ENCODE assay signal across 8 cellular contexts in the genomic region with DNA sequence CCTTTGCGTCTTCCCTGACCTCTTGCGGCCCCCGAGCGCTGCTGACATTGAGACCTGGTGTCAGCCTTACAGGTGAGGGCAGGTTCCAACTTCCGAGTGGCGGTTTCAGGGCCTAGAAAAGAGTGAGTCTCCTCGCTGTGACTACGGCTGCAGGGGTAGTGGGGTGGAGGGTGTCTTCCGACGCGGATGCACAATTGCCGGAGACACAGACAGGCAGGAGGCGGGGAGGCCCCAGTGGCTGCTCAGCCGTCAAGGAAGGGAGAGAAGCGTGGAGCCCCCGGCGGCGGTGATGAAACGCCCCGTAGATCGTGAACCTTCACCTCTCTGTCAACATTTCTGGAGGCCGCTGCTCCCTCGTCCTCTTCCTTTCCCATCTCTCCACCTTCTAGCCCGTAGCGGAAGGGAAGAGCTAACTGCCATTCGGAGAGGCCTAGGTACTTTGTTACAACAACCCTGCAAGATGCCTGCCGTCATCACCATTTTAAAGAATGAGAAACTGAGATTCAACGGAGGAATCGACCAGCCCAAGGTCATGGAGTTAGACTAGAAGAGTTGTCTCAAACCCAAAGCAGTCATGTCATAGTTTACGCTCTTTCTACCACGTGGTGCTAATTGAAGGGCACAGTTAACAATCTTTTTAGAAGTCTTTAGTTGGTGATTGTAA. TPM values are rescaled to one million over a fixed set of nuclear protein-coding genes. Genes with fewer than 3 reads are reported as not detected.
A peak's percentile ranks its signal among the peaks of the same experiment; 100 is the strongest.
DNase-seq lines count a peak whose midpoint lies in the region; ATAC-seq and TF ChIP-seq lines count a peak whose summit lies in the region.

No MANE protein-coding gene starts in this region.

- peak overlapping the region; percentile 100 for H3K4me2 ChIP-seq in HCT116 (ENCODE audit: low read length)

- H3K4me3 ChIP-seq in HCT116 (replicated peaks in 1 of 2; ENCODE audit: low read depth in 1 of 2, low read length in 2 of 2): peak overlapping the region; percentile 95 to 97

- no peaks in the 10 kb centered on the region for H3K9me3 Mint-ChIP-seq in dendritic cell treated with granulocyte-macrophage colony-stimulating factor and Interleukin-4, amounts not matched to agents 40 ng/mL and 50 ng/mL, for 4 days
- H3K9me3 Mint-ChIP-seq in naive B cell: no peaks in the 10 kb centered on the region

- H3K36me3 ChIP-seq in HCT116 (ENCODE audit: control insufficient read depth in 1 of 2, insufficient read depth in 2 of 2, low read length in 2 of 2): peaks cover 0 to 17% of the 10 kb centered on the region in 2 experiments; a peak in 1 of 4 replicates

- H3K9me3 ChIP-seq in HCT116 (ENCODE audit: control insufficient read depth in 1 of 2, insufficient read depth in 1 of 2, low read depth in 1 of 2, low read length in 2 of 2): no peaks in the 10 kb centered on the region

- TF ChIP-seq CTCF in HCT116 (IDR thresholded peaks at IDR 0.05 in 2 of 3, conservative IDR thresholded peaks at IDR 0.05 in 1 of 3; ENCODE audit: borderline replicate concordance in 1 of 3, insufficient read depth in 1 of 3, low read depth in 2 of 3, low read length in 2 of 3): no peak

- H3K27me3 ChIP-seq in HCT116 (ENCODE audit: insufficient read depth, low read length): no peaks in the 10 kb centered on the region

- H4K20me1 ChIP-seq in HCT116 (ENCODE audit: insufficient read depth): no peaks in the 10 kb centered on the region

- TF ChIP-seq POLR2A in HCT116 (IDR thresholded peaks at IDR 0.05; ENCODE audit: borderline replicate concordance, extremely low read depth, insufficient read depth, insufficient read length): no peak

- H3K36me3 Mint-ChIP-seq in dendritic cell treated with granulocyte-macrophage colony-stimulating factor and Interleukin-4, amounts not matched to agents 40 ng/mL and 50 ng/mL, for 4 days (ENCODE audit: low read depth): peaks cover 45% of the 10 kb centered on the region
- H3K36me3 Mint-ChIP-seq in naive B cell: no peaks in the 10 kb centered on the region

- RAD21 ChIA-PET in HCT116 (lab: Charles Lee; ENCODE audit: low non-redundant PET in 1 of 2, low total read pairs in 2 of 2, uncharacterized antibody in 2 of 2, unreplicated experiment in 2 of 2): no interaction called here

- H3K4me3 Mint-ChIP-seq in dendritic cell treated with granulocyte-macrophage colony-stimulating factor and Interleukin-4, amounts not matched to agents 40 ng/mL and 50 ng/mL, for 4 days: peak overlapping the region; percentile 98
- H3K4me3 Mint-ChIP-seq in naive B cell: peak overlapping the region; percentile 81 to 99 (median 96)

- peak overlapping the region; percentile 99 for H3K27ac Mint-ChIP-seq in dendritic cell treated with granulocyte-macrophage colony-stimulating factor and Interleukin-4, amounts not matched to agents 40 ng/mL and 50 ng/mL, for 4 days
- H3K27ac Mint-ChIP-seq in naive B cell: peak overlapping the region; percentile 97 to 100 (median 99)

- no peak for TF ChIP-seq RAD21 in HCT116 (IDR thresholded peaks at IDR 0.05; ENCODE audit: low read depth)

- BruUV-seq in HCT116 (replicated peaks; lab: Mats Ljungman, UMichigan): no TSS peak

- POLR2A ChIA-PET in HCT116 (lab: Charles Lee): no interaction called here

- no peak overlapping the region for H2AFZ ChIP-seq in HCT116 (ENCODE audit: low read depth, low read length, poor library complexity, severe bottlenecking)

- H3K27ac ChIP-seq in HCT116 (ENCODE audit: low read depth, low read length): peak overlapping the region; percentile 96

- intact Hi-C loops in HCT116 (cut with micrococcal nuclease): loop anchor here (10.0 kb wide), 1 partner anchor 189 kb away; the partner anchor contains the start of gene UBALD1
- intact Hi-C loops in dendritic cell treated with granulocyte-macrophage colony-stimulating factor and Interleukin-4, amounts not matched to agents 40 ng/mL and 50 ng/mL, for 4 days (cut with micrococcal nuclease): no loop called here
- intact Hi-C loops in sciatic nerve (cut with DNase I): no loop called here

- no peaks in the 10 kb centered on the region for H3K9me2 ChIP-seq in HCT116 (ENCODE audit: insufficient read depth)

- H3K9ac ChIP-seq in HCT116 (ENCODE audit: low read length): peak overlapping the region; percentile 99

- H3K79me2 ChIP-seq in HCT116 (ENCODE audit: insufficient read depth, low read length): peaks cover 58% of the 10 kb centered on the region

- peaks cover 7 to 18% of the 10 kb centered on the region in 2 experiments for H3K4me1 ChIP-seq in HCT116 (ENCODE audit: control insufficient read depth in 1 of 2, insufficient read depth in 2 of 2, low read length in 2 of 2)

- peaks cover 30% of the 10 kb centered on the region for H3K4me1 Mint-ChIP-seq in dendritic cell treated with granulocyte-macrophage colony-stimulating factor and Interleukin-4, amounts not matched to agents 40 ng/mL and 50 ng/mL, for 4 days (ENCODE audit: low read depth)
- peaks cover 23 to 37% (median 28%) of the 10 kb centered on the region in 3 donors for H3K4me1 Mint-ChIP-seq in naive B cell

- CTCF ChIA-PET in HCT116 (lab: Charles Lee): no interaction called here

- DNase-seq in activated CD4-positive, CD25-positive, alpha-beta regulatory T cell treated with anti-CD3 and anti-CD28 coated beads, Interleukin-2, amount 50 U/mL, for 72 hours: no peak
- DNase-seq in HCT116 (ENCODE audit: low read depth, low spot score): no peak
- DNase-seq in NCI-H146 (lab: John Stamatoyannopoulos, UW): peak; percentile 68
- DNase-seq in naive B cell: peak; percentile 35
- DNase-seq in sciatic nerve (ENCODE audit: low spot score): no peak
- no peak for DNase-seq in NCI-H1694 (lab: John Stamatoyannopoulos, UW)

- peak; percentile 39 to 47 for ATAC-seq in activated CD4-positive, CD25-positive, alpha-beta regulatory T cell treated with anti-CD3 and anti-CD28 coated beads, Interleukin-2, amount 50 U/mL, for 24 hours
- ATAC-seq in HCT116: peak; percentile 46
- ATAC-seq in naive B cell (ENCODE audit: low read depth in 2 of 2): peak; percentile 21 to 24
- ATAC-seq in sciatic nerve: no peak

- no peaks in the 10 kb centered on the region for H3K27me3 Mint-ChIP-seq in dendritic cell treated with granulocyte-macrophage colony-stimulating factor and Interleukin-4, amounts not matched to agents 40 ng/mL and 50 ng/mL, for 4 days
- no peaks in the 10 kb centered on the region for H3K27me3 Mint-ChIP-seq in naive B cell

TF ChIP-seq in HCT116, 20 proteins besides CTCF, POLR2A, EP300 and RAD21:
- TF ChIP-seq ZBTB33 (IDR thresholded peaks at IDR 0.05; ENCODE audit: extremely low read depth, insufficient replicate concordance, low read length) (no peak), ZFX (IDR thresholded peaks at IDR 0.05) (peak; percentile 91), TCF7L2 (IDR thresholded peaks at IDR 0.05; ENCODE audit: borderline replicate concordance, extremely low read depth, insufficient read depth, insufficient read length) (peak; percentile 10)

RNA-seq across cellular contexts. Expression of gene DNAJA3, which starts 0.5 kb away (rescaled TPM):
- total RNA-seq in HCT116 (2021; ENCODE audit: unreplicated experiment) (93.3 TPM), sciatic nerve (27.8 TPM)
- 81.3 and 81.4 TPM in 2 replicates for polyA plus RNA-seq in HCT116 (2012)
- polyA plus RNA-seq in naive B cell (ENCODE audit: low read depth in 6 of 6): 10 to 100 TPM; 42.3 to 64.2 (median 44.2) TPM

RNA-seq across cellular contexts. Expression of gene CORO7, which starts 9.8 kb away (rescaled TPM):
- total RNA-seq in HCT116 (2021; ENCODE audit: unreplicated experiment) (21.3 TPM), sciatic nerve (51.5 TPM)
- polyA plus RNA-seq in HCT116 (2012): 9.7 and 11.0 TPM in 2 replicates
- 10 to 100 TPM in 5 of 6 donors, 1 to 10 TPM in 1; 9.0 to 40.1 (median 20.7) TPM for polyA plus RNA-seq in naive B cell (ENCODE audit: low read depth in 6 of 6)

RNA-seq across cellular contexts. Expression of gene NMRAL1, which starts 48.3 kb away (rescaled TPM):
- 76.7 TPM for total RNA-seq in HCT116 (2021; ENCODE audit: unreplicated experiment)
- polyA plus RNA-seq in HCT116 (2012): 66.3 and 79.9 TPM in 2 replicates
- 10 to 100 TPM; 18.1 to 50.9 (median 31.6) TPM for polyA plus RNA-seq in naive B cell (ENCODE audit: low read depth in 6 of 6)
- total RNA-seq in sciatic nerve: 32.8 TPM

RNA-seq across cellular contexts. Expression of gene HMOX2, which starts 50.0 kb away (rescaled TPM):
- total RNA-seq in HCT116 (2021; ENCODE audit: unreplicated experiment) (55.1 TPM), sciatic nerve (26.3 TPM)
- 59.4 and 61.2 TPM in 2 replicates for polyA plus RNA-seq in HCT116 (2012)
- polyA plus RNA-seq in naive B cell (ENCODE audit: low read depth in 6 of 6): 10 to 100 TPM; 36.9 to 49.8 (median 41.9) TPM

RNA-seq across cellular contexts. Expression of gene VASN, which starts 54.5 kb away (rescaled TPM):
- total RNA-seq in HCT116 (2021; ENCODE audit: unreplicated experiment) (6.3 TPM), sciatic nerve (38.4 TPM)
- polyA plus RNA-seq in HCT116 (2012): 6.7 and 7.4 TPM in 2 replicates
- under 1 TPM in 3 of 6 donors, not detected in 3; 0.13 to 0.21 (median 0.16) TPM for polyA plus RNA-seq in naive B cell (ENCODE audit: low read depth in 6 of 6)

Comparison
In these comparisons a context has a peak if more than half of its experiments do, and no peak if none do; other contexts are left out.
1. DNase-seq: peak in NCI-H146 (single experiment) and naive B cell (single experiment); none in activated CD4-positive, CD25-positive, alpha-beta regulatory T cell treated with anti-CD3 and anti-CD28 coated beads, Interleukin-2, amount 50 U/mL, for 72 hours (single experiment), HCT116 (single experiment), sciatic nerve (single experiment) and NCI-H1694 (single experiment).